Comparison of ENCODE assay signal across 8 cellular contexts in genomic region chr17:64291268-64291851, GRCh38. TPM values are rescaled to one million over a fixed set of nuclear protein-coding genes. Genes with fewer than 3 reads are reported as not detected.
DNase-seq lines count a peak whose midpoint lies in the region; ATAC-seq and TF ChIP-seq lines count a peak whose summit lies in the region.

No MANE protein-coding gene starts in this region.

- no TSS peak for BruUV-seq in OCI-LY7 (replicated peaks; lab: Mats Ljungman, UMichigan)

- WGBS in aorta, 2 donors, result 85% methylated on average over 9 of the region's 9 CpGs

- H3K27ac ChIP-seq in OCI-LY7 (ENCODE audit: low read depth, low read length, poor library complexity, severe bottlenecking), result no peak overlapping the region
- no peak overlapping the region for H3K27ac ChIP-seq in aorta (ENCODE audit: low read depth in 1 of 2, low read length in 2 of 2)

- no peak overlapping the region for H3K4me2 ChIP-seq in OCI-LY7 (ENCODE audit: low read length)

- no peaks in the 10 kb centered on the region for H3K27me3 ChIP-seq in aorta (ENCODE audit: control insufficient read depth in 1 of 2, insufficient read depth in 2 of 2, low read length in 1 of 2)

- H3K4me3 ChIP-seq in AG10803 (ENCODE audit: low read length) (no peak overlapping the region), GM12864 (ENCODE audit: low read depth, low read length) (no peak overlapping the region), OCI-LY7 (ENCODE audit: low read depth, low read length, poor library complexity, severe bottlenecking) (no peak overlapping the region), fibroblast of the aortic adventitia (ENCODE audit: low read depth, low read length) (no peak overlapping the region), aorta (ENCODE audit: low read length in 2 of 2) (no peak overlapping the region)

- H3K9me2 ChIP-seq in OCI-LY7 (ENCODE audit: insufficient read depth, low read length), result no peaks in the 10 kb centered on the region

- ATAC-seq in aorta (ENCODE audit: low FRiP score), result no peak

- H3K9me3 ChIP-seq in OCI-LY7 (ENCODE audit: low read length) (peaks cover 10% of the 10 kb centered on the region), aorta (ENCODE audit: control insufficient read depth, low read length) (peaks cover 1% of the 10 kb centered on the region)

- no peak for DNase-seq in AG10803 (ENCODE audit: low read depth)
- DNase-seq in GM12864 (ENCODE audit: low read depth), result no peak
- peak; percentile 41 for DNase-seq in OCI-LY7 (ENCODE audit: low spot score)
- DNase-seq in fibroblast of the aortic adventitia (ENCODE audit: low read depth), result no peak
- DNase-seq in activated CD8-positive, alpha-beta memory T cell treated with anti-CD3 and anti-CD28 coated beads, Interleukin-2, amount 50 U/mL, for 48 hours, result no peak
- no peak for DNase-seq in T1000 (lab: John Stamatoyannopoulos, UW)
- no peak for DNase-seq in aorta
- DNase-seq in NCI-H1092 treated with DMSO at 0.1 percent for 48 hours (lab: John Stamatoyannopoulos, UW), result no peak

- CTCF ChIA-PET in OCI-LY7 (lab: Charles Lee; ENCODE audit: unreplicated experiment), result no interaction called here

- no peaks in the 10 kb centered on the region for H3K79me2 ChIP-seq in OCI-LY7 (ENCODE audit: insufficient read depth, low read depth, low read length)

- TF ChIP-seq CTCF in AG10803 (conservative IDR thresholded peaks at IDR 0.05; ENCODE audit: low read length), result peak; percentile 26; the same call in 1 of the 2 replicates
- peak; percentile 67 for TF ChIP-seq CTCF in GM12864 (IDR thresholded peaks at IDR 0.05; ENCODE audit: low read depth, low read length, missing control alignments)
- TF ChIP-seq CTCF in OCI-LY7 (conservative IDR thresholded peaks at IDR 0.05; ENCODE audit: low read length), result peak; percentile 83
- peak; percentile 46 for TF ChIP-seq CTCF in fibroblast of the aortic adventitia (IDR thresholded peaks at IDR 0.05; ENCODE audit: insufficient read depth, low read length)

- intact Hi-C loops in OCI-LY7 (cut with micrococcal nuclease; ENCODE audit: unreplicated experiment) (no loop called here), aorta (cut with DNase I) (no loop called here)

- H3K4me1 ChIP-seq in OCI-LY7 (ENCODE audit: insufficient read depth, low read length, poor library complexity, severe bottlenecking) (no peaks in the 10 kb centered on the region), aorta (ENCODE audit: control insufficient read depth in 1 of 2, insufficient read depth in 2 of 2, low read length in 2 of 2) (no peaks in the 10 kb centered on the region)

- no peaks in the 10 kb centered on the region for H3K36me3 ChIP-seq in OCI-LY7 (ENCODE audit: insufficient read depth, low read length)
- no peaks in the 10 kb centered on the region for H3K36me3 ChIP-seq in aorta (ENCODE audit: control insufficient read depth in 1 of 2, insufficient read depth in 2 of 2, low read length in 1 of 2)

- H2AFZ ChIP-seq in OCI-LY7 (ENCODE audit: low read length), result no peak overlapping the region

- POLR2A ChIA-PET in OCI-LY7 (lab: Charles Lee), result no interaction called here

- H4K20me1 ChIP-seq in OCI-LY7 (ENCODE audit: insufficient read depth, low read length), result no peaks in the 10 kb centered on the region

RNA-seq across cellular contexts. Expression of gene TEX2, which starts 28.3 kb away (rescaled TPM):
- 7.4 and 8.5 TPM in 2 replicates for total RNA-seq in OCI-LY7 (2014; rRNA removed; shearing (Covaris generic))
- total RNA-seq in OCI-LY7 (2022), result 12.4 and 13.9 TPM in 2 replicates
- total RNA-seq in fibroblast of the aortic adventitia (ENCODE audit: low replicate concordance), result 24.4 and 24.6 TPM in 2 replicates
- 10 to 100 TPM; 26.6 to 29.4 TPM for total RNA-seq in aorta
- polyA plus RNA-seq in aorta, result 10 to 100 TPM; 10.9 to 21.8 TPM

Comparison
In these comparisons a context has a peak if more than half of its experiments do, and no peak if none do; other contexts are left out.
1. CTCF ChIP-seq: peak in every context shown above with its lines; median percentile 83 in OCI-LY7; 67 in GM12864; 46 in fibroblast of the aortic adventitia; 26 in AG10803.